1 cellular context compared by ENCODE assay signal in genomic region chr4:169293343-169294176, GRCh38.
TF ChIP-seq lines count a peak whose summit lies in the region.

No MANE protein-coding gene starts in this region.

TF ChIP-seq in GM23338, 12 proteins besides CTCF, POLR2A, EP300 and RAD21 (continued from another document):
- TF ChIP-seq, protein P1, sequence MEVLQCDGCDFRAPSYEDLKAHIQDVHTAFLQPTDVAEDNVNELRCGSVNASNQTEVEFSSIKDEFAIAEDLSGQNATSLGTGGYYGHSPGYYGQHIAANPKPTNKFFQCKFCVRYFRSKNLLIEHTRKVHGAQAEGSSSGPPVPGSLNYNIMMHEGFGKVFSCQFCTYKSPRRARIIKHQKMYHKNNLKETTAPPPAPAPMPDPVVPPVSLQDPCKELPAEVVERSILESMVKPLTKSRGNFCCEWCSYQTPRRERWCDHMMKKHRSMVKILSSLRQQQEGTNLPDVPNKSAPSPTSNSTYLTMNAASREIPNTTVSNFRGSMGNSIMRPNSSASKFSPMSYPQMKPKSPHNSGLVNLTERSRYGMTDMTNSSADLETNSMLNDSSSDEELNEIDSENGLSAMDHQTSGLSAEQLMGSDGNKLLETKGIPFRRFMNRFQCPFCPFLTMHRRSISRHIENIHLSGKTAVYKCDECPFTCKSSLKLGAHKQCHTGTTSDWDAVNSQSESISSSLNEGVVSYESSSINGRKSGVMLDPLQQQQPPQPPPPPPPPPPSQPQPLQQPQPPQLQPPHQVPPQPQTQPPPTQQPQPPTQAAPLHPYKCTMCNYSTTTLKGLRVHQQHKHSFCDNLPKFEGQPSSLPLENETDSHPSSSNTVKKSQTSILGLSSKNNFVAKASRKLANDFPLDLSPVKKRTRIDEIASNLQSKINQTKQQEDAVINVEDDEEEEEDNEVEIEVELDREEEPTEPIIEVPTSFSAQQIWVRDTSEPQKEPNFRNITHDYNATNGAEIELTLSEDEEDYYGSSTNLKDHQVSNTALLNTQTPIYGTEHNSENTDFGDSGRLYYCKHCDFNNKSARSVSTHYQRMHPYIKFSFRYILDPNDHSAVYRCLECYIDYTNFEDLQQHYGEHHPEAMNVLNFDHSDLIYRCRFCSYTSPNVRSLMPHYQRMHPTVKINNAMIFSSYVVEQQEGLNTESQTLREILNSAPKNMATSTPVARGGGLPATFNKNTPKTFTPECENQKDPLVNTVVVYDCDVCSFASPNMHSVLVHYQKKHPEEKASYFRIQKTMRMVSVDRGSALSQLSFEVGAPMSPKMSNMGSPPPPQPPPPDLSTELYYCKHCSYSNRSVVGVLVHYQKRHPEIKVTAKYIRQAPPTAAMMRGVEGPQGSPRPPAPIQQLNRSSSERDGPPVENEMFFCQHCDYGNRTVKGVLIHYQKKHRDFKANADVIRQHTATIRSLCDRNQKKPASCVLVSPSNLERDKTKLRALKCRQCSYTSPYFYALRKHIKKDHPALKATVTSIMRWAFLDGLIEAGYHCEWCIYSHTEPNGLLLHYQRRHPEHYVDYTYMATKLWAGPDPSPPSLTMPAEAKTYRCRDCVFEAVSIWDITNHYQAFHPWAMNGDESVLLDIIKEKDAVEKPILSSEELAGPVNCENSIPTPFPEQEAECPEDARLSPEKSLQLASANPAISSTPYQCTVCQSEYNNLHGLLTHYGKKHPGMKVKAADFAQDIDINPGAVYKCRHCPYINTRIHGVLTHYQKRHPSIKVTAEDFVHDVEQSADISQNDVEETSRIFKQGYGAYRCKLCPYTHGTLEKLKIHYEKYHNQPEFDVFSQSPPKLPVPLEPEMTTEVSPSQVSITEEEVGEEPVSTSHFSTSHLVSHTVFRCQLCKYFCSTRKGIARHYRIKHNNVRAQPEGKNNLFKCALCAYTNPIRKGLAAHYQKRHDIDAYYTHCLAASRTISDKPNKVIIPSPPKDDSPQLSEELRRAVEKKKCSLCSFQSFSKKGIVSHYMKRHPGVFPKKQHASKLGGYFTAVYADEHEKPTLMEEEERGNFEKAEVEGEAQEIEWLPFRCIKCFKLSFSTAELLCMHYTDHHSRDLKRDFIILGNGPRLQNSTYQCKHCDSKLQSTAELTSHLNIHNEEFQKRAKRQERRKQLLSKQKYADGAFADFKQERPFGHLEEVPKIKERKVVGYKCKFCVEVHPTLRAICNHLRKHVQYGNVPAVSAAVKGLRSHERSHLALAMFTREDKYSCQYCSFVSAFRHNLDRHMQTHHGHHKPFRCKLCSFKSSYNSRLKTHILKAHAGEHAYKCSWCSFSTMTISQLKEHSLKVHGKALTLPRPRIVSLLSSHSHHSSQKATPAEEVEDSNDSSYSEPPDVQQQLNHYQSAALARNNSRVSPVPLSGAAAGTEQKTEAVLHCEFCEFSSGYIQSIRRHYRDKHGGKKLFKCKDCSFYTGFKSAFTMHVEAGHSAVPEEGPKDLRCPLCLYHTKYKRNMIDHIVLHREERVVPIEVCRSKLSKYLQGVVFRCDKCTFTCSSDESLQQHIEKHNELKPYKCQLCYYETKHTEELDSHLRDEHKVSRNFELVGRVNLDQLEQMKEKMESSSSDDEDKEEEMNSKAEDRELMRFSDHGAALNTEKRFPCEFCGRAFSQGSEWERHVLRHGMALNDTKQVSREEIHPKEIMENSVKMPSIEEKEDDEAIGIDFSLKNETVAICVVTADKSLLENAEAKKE (CRISPR knock-in tag; IDR thresholded peaks at IDR 0.05), result no peak
- TF ChIP-seq ETS1 (IDR thresholded peaks at IDR 0.05) (no peak), EZH2phosphoT487 (IDR thresholded peaks at IDR 0.05; ENCODE audit: unreplicated experiment) (no peak), EZH2 (IDR thresholded peaks at IDR 0.05; ENCODE audit: low read depth, unreplicated experiment) (no peak), ZNF331 (CRISPR knock-in tag; IDR thresholded peaks at IDR 0.05; ENCODE audit: low read depth) (no peak), ZNF114 (CRISPR knock-in tag; IDR thresholded peaks at IDR 0.05) (no peak), NANOG (IDR thresholded peaks at IDR 0.05; ENCODE audit: borderline replicate concordance) (no peak)
